26 cellular contexts compared by ENCODE assay signal in the genomic region with DNA sequence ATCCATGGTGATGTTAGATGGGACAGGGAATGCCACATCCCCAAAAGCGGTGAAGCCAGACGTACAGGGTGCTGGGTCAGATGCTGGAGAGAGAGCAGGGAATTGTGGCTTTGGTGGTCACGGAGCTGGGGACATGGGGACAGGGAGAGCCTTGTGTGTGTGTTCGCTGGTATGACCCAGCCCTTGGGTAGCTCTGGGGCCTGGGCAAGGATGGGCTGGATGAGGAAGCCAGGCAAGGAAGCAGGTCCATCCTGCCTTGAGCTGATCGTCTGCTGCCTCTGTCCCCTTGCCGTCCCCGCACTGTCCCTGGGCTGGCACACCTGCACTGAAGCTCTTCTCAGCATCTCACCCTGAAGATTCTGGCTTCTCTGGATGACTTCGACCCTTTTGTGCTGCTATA. TPM values are rescaled to one million over a fixed set of nuclear protein-coding genes. Genes with fewer than 3 reads are reported as not detected.
A peak's percentile ranks its signal among the peaks of the same experiment; 100 is the strongest.
DNase-seq lines count a peak whose midpoint lies in the region; ATAC-seq and TF ChIP-seq lines count a peak whose summit lies in the region.
"Had no signal": no experiment of that assay in that cellular context is flagged by ENCODE, and none has a peak within 500 bp of the region (broad histone marks: within the 10 kb centered on the region; RNA-seq: fewer than 3 reads in every experiment).

No MANE protein-coding gene starts in this region.

- no peaks in the 10 kb centered on the region for H3K9me3 Mint-ChIP-seq in T-helper 1 cell treated with Interleukin-12 subunit alpha and Interleukin-12 subunit beta and Interleukin-4 antibody, amounts not matched to agents 30 μg/mL and 1 μg/mL, for 36 hours
- H3K9me3 Mint-ChIP-seq in endothelial cell (ENCODE audit: unreplicated experiment) = no peaks in the 10 kb centered on the region
- H3K9me3 Mint-ChIP-seq: HFFc6 had no signal

- H3K9ac ChIP-seq in neuronal stem cell (ENCODE audit: low read depth, low read length, poor library complexity) = no peak overlapping the region
- H3K9ac ChIP-seq: GM23248 had no signal

- H3K27me3 ChIP-seq in neuronal stem cell (ENCODE audit: control insufficient read depth in 3 of 3, insufficient read depth in 3 of 3, low read depth in 1 of 3, low read length in 3 of 3) (no peaks in the 10 kb centered on the region), upper lobe of right lung (peaks cover 7% of the 10 kb centered on the region), stomach (peaks cover 0 to 57% (median 8%) of the 10 kb centered on the region in 3 donors)
- H3K27me3 ChIP-seq: MG63 had no signal

- no peak overlapping the region for H3K4me2 ChIP-seq in neuronal stem cell (ENCODE audit: insufficient read depth, low read length, poor library complexity, severe bottlenecking)

- no peak overlapping the region for H2BK5ac ChIP-seq in neuronal stem cell (ENCODE audit: low read length)

- TF ChIP-seq EP300 in stomach (IDR thresholded peaks at IDR 0.05) = no peak

- H2AFZ ChIP-seq in neuronal stem cell (ENCODE audit: low read length) = no peak overlapping the region
- H2AFZ ChIP-seq: GM23248 had no signal

- peak overlapping the region; percentile 5 for H3K18ac ChIP-seq in neuronal stem cell (ENCODE audit: low read length)

- H3K4me1 Mint-ChIP-seq in T-helper 1 cell treated with Interleukin-12 subunit alpha and Interleukin-12 subunit beta and Interleukin-4 antibody, amounts not matched to agents 30 μg/mL and 1 μg/mL, for 36 hours (ENCODE audit: low read depth) = peaks cover 2% of the 10 kb centered on the region
- H3K4me1 Mint-ChIP-seq in endothelial cell (ENCODE audit: unreplicated experiment) = peaks cover 3% of the 10 kb centered on the region

- no peak overlapping the region for H3K4me3 Mint-ChIP-seq in T-helper 1 cell treated with Interleukin-12 subunit alpha and Interleukin-12 subunit beta and Interleukin-4 antibody, amounts not matched to agents 30 μg/mL and 1 μg/mL, for 36 hours
- H3K4me3 Mint-ChIP-seq in endothelial cell (ENCODE audit: unreplicated experiment) = no peak overlapping the region
- H3K4me3 Mint-ChIP-seq: HFFc6 had no signal

- H2BK120ac ChIP-seq in neuronal stem cell (ENCODE audit: low read depth, low read length) = no peak overlapping the region

- peak overlapping the region; percentile 65 for H2BK15ac ChIP-seq in neuronal stem cell (ENCODE audit: low read length)

- no peak overlapping the region for H2AK5ac ChIP-seq in neuronal stem cell (ENCODE audit: low read depth, low read length)

- no peak overlapping the region for H2BK12ac ChIP-seq in neuronal stem cell (ENCODE audit: low read length)

- H3K9me3 ChIP-seq in neuronal stem cell (replicated peaks in 1 of 2; ENCODE audit: control insufficient read depth in 2 of 2, insufficient read depth in 1 of 2, low read depth in 1 of 2, low read length in 2 of 2) = no peaks in the 10 kb centered on the region
- no peaks in the 10 kb centered on the region for H3K9me3 ChIP-seq in upper lobe of right lung
- peaks cover 0 to 8% (median 4%) of the 10 kb centered on the region in 4 donors for H3K9me3 ChIP-seq in stomach
- H3K9me3 ChIP-seq: HAP-1, MG63 had no signal

- no peaks in the 10 kb centered on the region for H3K79me1 ChIP-seq in neuronal stem cell (ENCODE audit: low read depth, low read length)

- H3K27me3 Mint-ChIP-seq in T-helper 1 cell treated with Interleukin-12 subunit alpha and Interleukin-12 subunit beta and Interleukin-4 antibody, amounts not matched to agents 30 μg/mL and 1 μg/mL, for 36 hours (ENCODE audit: low read depth) = peaks cover 4% of the 10 kb centered on the region
- no peaks in the 10 kb centered on the region for H3K27me3 Mint-ChIP-seq in endothelial cell (ENCODE audit: unreplicated experiment)

- no peak overlapping the region for H4K8ac ChIP-seq in neuronal stem cell (ENCODE audit: low read depth, low read length)

- H3K27ac ChIP-seq in neuronal stem cell (replicated peaks; ENCODE audit: low read length) (no peak overlapping the region), upper lobe of right lung (no peak overlapping the region), stomach (no peak overlapping the region), caudate nucleus (ENCODE audit: low read depth, low read length) (no peak overlapping the region)
- H3K27ac ChIP-seq: 22Rv1, GM23248 had no signal

- no peak for DNase-seq in T-helper 1 cell
- DNase-seq in endothelial cell (ENCODE audit: low spot score) = no peak
- DNase-seq in neuronal stem cell (ENCODE audit: low spot score) = no peak
- peak; percentile 54 for DNase-seq in upper lobe of right lung
- no peak for DNase-seq in stomach
- no peak for DNase-seq in caudate nucleus (lab: John Stamatoyannopoulos, UW)
- no peak for DNase-seq in NCI-H1417 (lab: John Stamatoyannopoulos, UW)
- DNase-seq: ACHN; GM23248; HFFc6; KG1; MG63; NCI-H1105 treated with DMSO at 0.1 percent for 48 hours; NCI-H2029; NCI-H446; NCI-H524 treated with DMSO at 0.1 percent for 48 hours; NCI-H82; NK-92 treated with Interleukin-12 subunit alpha and Interleukin-12 subunit beta, amount 100 ng/mL, for 24 hours; PC-3; SHP77 had no signal

- H3K14ac ChIP-seq in neuronal stem cell (ENCODE audit: low read length) = no peak overlapping the region

- H3K36me3 Mint-ChIP-seq in T-helper 1 cell treated with Interleukin-12 subunit alpha and Interleukin-12 subunit beta and Interleukin-4 antibody, amounts not matched to agents 30 μg/mL and 1 μg/mL, for 36 hours (ENCODE audit: low read depth) = no peaks in the 10 kb centered on the region
- no peaks in the 10 kb centered on the region for H3K36me3 Mint-ChIP-seq in endothelial cell (ENCODE audit: low read depth, unreplicated experiment)

- intact Hi-C loops in upper lobe of right lung (cut with DNase I) (no loop called here), stomach (cut with DNase I; ENCODE audit: low total_unique reads) (loop anchor here (2.0 kb wide), 1 partner anchor 37 kb away; no protein-coding TSS in a partner anchor)

- TF ChIP-seq POLR2A in stomach (IDR thresholded peaks at IDR 0.05) = no peak

- no peak overlapping the region for H3K4me3 ChIP-seq in neuronal stem cell (ENCODE audit: low read length in 2 of 2)
- H3K4me3 ChIP-seq in upper lobe of right lung = no peak overlapping the region
- no peak overlapping the region for H3K4me3 ChIP-seq in stomach
- H3K4me3 ChIP-seq: GM23248, HAP-1, MG63 had no signal

- H3K4me1 ChIP-seq in neuronal stem cell (ENCODE audit: control insufficient read depth in 2 of 2, insufficient read depth in 1 of 2, low read depth in 1 of 2, low read length in 2 of 2) = peaks cover 0 to 2% of the 10 kb centered on the region in 2 donors
- no peaks in the 10 kb centered on the region for H3K4me1 ChIP-seq in upper lobe of right lung
- no peaks in the 10 kb centered on the region for H3K4me1 ChIP-seq in stomach
- H3K4me1 ChIP-seq: HAP-1 had no signal

- ATAC-seq in upper lobe of right lung = no peak
- ATAC-seq: PC-3 had no signal

- peak overlapping the region; percentile 34 for H3K27ac Mint-ChIP-seq in T-helper 1 cell treated with Interleukin-12 subunit alpha and Interleukin-12 subunit beta and Interleukin-4 antibody, amounts not matched to agents 30 μg/mL and 1 μg/mL, for 36 hours
- peak overlapping the region; percentile 68 for H3K27ac Mint-ChIP-seq in endothelial cell (ENCODE audit: unreplicated experiment)
- H3K27ac Mint-ChIP-seq: HFFc6 had no signal

- no peak overlapping the region for H3K23ac ChIP-seq in neuronal stem cell (ENCODE audit: low read depth, low read length, poor library complexity)

- no CpG with 5 or more reads among the region's 8 CpGs for WGBS in neuronal stem cell (ENCODE audit: extremely low coverage in 2 of 2, insufficient read length in 2 of 2, insufficient replicate concordance in 1 of 2), 2 donors
- 75 to 85% (median 76%) methylated on average over 8 of the region's 8 CpGs for WGBS in stomach, 5 donors

- TF ChIP-seq CTCF in endothelial cell (IDR thresholded peaks at IDR 0.05; ENCODE audit: unreplicated experiment) (no peak), upper lobe of right lung (IDR thresholded peaks at IDR 0.05) (no peak), stomach (IDR thresholded peaks at IDR 0.05) (no peak)

- H3K36me3 ChIP-seq in neuronal stem cell (replicated peaks in 1 of 2; ENCODE audit: control insufficient read depth in 2 of 2, insufficient read depth in 2 of 2, low read length in 2 of 2) (no peaks in the 10 kb centered on the region), upper lobe of right lung (no peaks in the 10 kb centered on the region), stomach (no peaks in the 10 kb centered on the region)
- H3K36me3 ChIP-seq: HAP-1, MG63 had no signal

- no peak overlapping the region for H3K4ac ChIP-seq in neuronal stem cell (ENCODE audit: low read length)

- no peak overlapping the region for H4K91ac ChIP-seq in neuronal stem cell (ENCODE audit: low read depth, low read length, poor library complexity)

RNA-seq across cellular contexts. Expression of a gene that starts 15.4 kb away (rescaled TPM):
- total RNA-seq in endothelial cell (ENCODE audit: unreplicated experiment) (1.6 TPM), upper lobe of right lung (103 TPM), stomach (100 to 1,000 TPM in 1 of 5 donors, 10 to 100 TPM in 3, not detected in 1; 15.6 to 523 (median 17.3) TPM)
- 4.1 TPM for polyA plus RNA-seq in neuronal stem cell (2013, experiment 1 of 2)
- polyA plus RNA-seq in neuronal stem cell (2013, experiment 2 of 2) = 4.0 TPM
- 10 to 100 TPM in 2 of 3 donors, 1 to 10 TPM in 1; 2.4 to 51.2 (median 36.1) TPM for polyA plus RNA-seq in stomach
- total RNA-seq: GM23248, SK-MEL-5 had no signal

RNA-seq across cellular contexts. Expression of a gene that starts 26.9 kb away (rescaled TPM):
- total RNA-seq in endothelial cell (ENCODE audit: unreplicated experiment) = 6.1 TPM
- 2.8 TPM for polyA plus RNA-seq in neuronal stem cell (2013, experiment 1 of 2)
- 3.3 TPM for polyA plus RNA-seq in neuronal stem cell (2013, experiment 2 of 2)
- 2.3 TPM for total RNA-seq in upper lobe of right lung
- 1 to 10 TPM in 2 of 5 donors, under 1 TPM in 1, not detected in 2; 0.87 to 4.8 (median 3.0) TPM for total RNA-seq in stomach
- under 1 TPM in 1 of 3 donors, not detected in 2; 0.80 TPM for polyA plus RNA-seq in stomach

RNA-seq across cellular contexts. Expression of a gene that starts 45.4 kb away (rescaled TPM):
- total RNA-seq in endothelial cell (ENCODE audit: unreplicated experiment) = 0.36 TPM
- polyA plus RNA-seq in neuronal stem cell (2013, experiment 1 of 2) = 13.8 TPM
- polyA plus RNA-seq in neuronal stem cell (2013, experiment 2 of 2) = 13.7 TPM
- total RNA-seq in upper lobe of right lung = 11.8 TPM
- total RNA-seq in stomach = 1,000 to 10,000 TPM in 1 of 5 donors, 1 to 10 TPM in 2, under 1 TPM in 1, not detected in 1; 0.45 to 1,550 (median 2.2) TPM
- polyA plus RNA-seq in stomach = 1 to 10 TPM in 1 of 3 donors, under 1 TPM in 1, not detected in 1; 0.62 to 1.4 TPM
- total RNA-seq: GM23248, HFFc6, RPMI7951, SK-MEL-5 had no signal
- polyA plus RNA-seq: BJ, GM23248 had no signal

RNA-seq across cellular contexts. Expression of a gene that starts 45.5 kb away (rescaled TPM):
- total RNA-seq in endothelial cell (ENCODE audit: unreplicated experiment) (not detected), upper lobe of right lung (not detected), stomach (not detected)
- not detected for polyA plus RNA-seq in neuronal stem cell (2013, experiment 1 of 2)
- polyA plus RNA-seq in neuronal stem cell (2013, experiment 2 of 2) = 0.04 TPM
- not detected for polyA plus RNA-seq in stomach
- total RNA-seq: GM23248, HFFc6, PC-3, RPMI7951, SK-MEL-5 had no signal
- polyA plus RNA-seq: BJ, GM23248 had no signal
